Comparison of ENCODE assay signal across 8 cellular contexts in the genomic region with DNA sequence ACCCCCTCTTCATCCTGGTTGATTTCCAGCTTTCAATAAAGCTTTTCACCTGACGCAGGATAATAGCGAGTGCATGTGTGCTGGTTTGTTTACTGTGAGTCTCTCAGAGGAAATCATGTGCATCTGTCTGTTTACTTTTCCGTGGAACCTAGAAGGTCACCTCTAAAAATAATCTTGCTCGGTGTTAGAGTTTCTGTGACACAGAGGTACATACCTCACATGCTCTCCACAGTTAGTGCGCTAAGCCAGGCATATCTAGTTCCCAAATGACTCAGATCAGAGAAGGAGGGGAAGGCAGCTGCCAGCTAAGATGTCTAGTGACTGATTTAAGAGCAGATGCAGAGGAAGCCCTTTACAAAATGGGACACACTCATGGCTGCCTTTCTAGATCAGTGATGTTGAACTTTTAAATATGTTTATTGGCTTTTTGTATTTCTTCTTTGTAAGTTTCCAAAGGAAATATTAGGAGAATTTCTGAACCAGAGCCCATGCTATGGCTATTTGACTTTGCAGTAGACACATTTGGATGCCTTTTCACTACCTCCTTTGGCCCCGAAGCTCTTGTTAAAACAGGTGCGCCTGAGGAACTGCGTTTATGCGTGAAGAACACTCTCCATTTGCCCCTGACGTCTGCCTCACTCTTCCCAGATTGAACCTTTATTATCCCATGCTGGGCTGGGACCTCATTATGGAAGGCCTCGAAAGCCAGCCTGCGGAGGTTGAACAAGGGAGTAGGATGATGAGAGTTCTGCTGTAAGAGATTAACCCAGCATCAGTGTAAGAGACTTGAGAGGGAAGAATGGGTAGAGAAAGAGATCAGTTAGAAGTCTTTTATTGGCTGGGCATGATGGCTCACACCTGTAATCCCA.
DNase-seq lines count a peak whose midpoint lies in the region; ATAC-seq and TF ChIP-seq lines count a peak whose summit lies in the region.

No MANE protein-coding gene starts in this region.

- no peaks in the 10 kb centered on the region for H3F3A ChIP-seq in SK-N-SH (replicated peaks; ENCODE audit: insufficient read depth)

- no peaks in the 10 kb centered on the region for H3K9me3 Mint-ChIP-seq in activated T-helper 1 cell treated with anti-CD3 and anti-CD28 coated beads, Interleukin-12 subunit alpha, Interleukin-12 subunit beta, Interleukin-2, Interleukin-4 antibody, amounts not matched to agents 30 ng/mL and 10 ng/mL and 1 ng/mL, durations not matched to agents 14 hours and 24 hours and 36 hours

- no peak overlapping the region for H3K27ac Mint-ChIP-seq in activated T-helper 1 cell treated with anti-CD3 and anti-CD28 coated beads, Interleukin-12 subunit alpha, Interleukin-12 subunit beta, Interleukin-2, Interleukin-4 antibody, amounts not matched to agents 30 ng/mL and 10 ng/mL and 1 ng/mL, durations not matched to agents 14 hours and 24 hours and 36 hours

- 58% methylated on average over 12 of the region's 12 CpGs for WGBS in SK-N-SH (ENCODE audit: low lambda C conversion rate)

- POLR2A ChIA-PET in HEK293 (lab: Yijun Ruan, JAX): no interaction called here
- POLR2A ChIA-PET in SK-N-SH (lab: Yijun Ruan, JAX): no interaction called here

- no peaks in the 10 kb centered on the region for H3K36me3 Mint-ChIP-seq in activated T-helper 1 cell treated with anti-CD3 and anti-CD28 coated beads, Interleukin-12 subunit alpha, Interleukin-12 subunit beta, Interleukin-2, Interleukin-4 antibody, amounts not matched to agents 30 ng/mL and 10 ng/mL and 1 ng/mL, durations not matched to agents 14 hours and 24 hours and 36 hours (ENCODE audit: low read depth)

- H2AFZ ChIP-seq in SK-N-SH (ENCODE audit: low read depth): no peak overlapping the region

- H3K4me1 ChIP-seq in HEK293 (ENCODE audit: control insufficient read depth, insufficient read depth, low read length) (no peaks in the 10 kb centered on the region), SK-N-SH (ENCODE audit: control insufficient read depth in 1 of 2, insufficient read depth in 2 of 2, low read depth in 1 of 2, low read length in 1 of 2) (no peaks in the 10 kb centered on the region)
- H3K4me1 ChIP-seq in effector memory CD4-positive, alpha-beta T cell (ENCODE audit: control insufficient read depth, insufficient read depth, low read length, poor library complexity, severe bottlenecking): no peaks in the 10 kb centered on the region

- peaks cover 3% of the 10 kb centered on the region for H3K27me3 Mint-ChIP-seq in activated T-helper 1 cell treated with anti-CD3 and anti-CD28 coated beads, Interleukin-12 subunit alpha, Interleukin-12 subunit beta, Interleukin-2, Interleukin-4 antibody, amounts not matched to agents 30 ng/mL and 10 ng/mL and 1 ng/mL, durations not matched to agents 14 hours and 24 hours and 36 hours (ENCODE audit: insufficient read depth)

- H3K9me2 ChIP-seq in SK-N-SH: no peaks in the 10 kb centered on the region

- peaks cover 8% of the 10 kb centered on the region for H3K4me1 Mint-ChIP-seq in activated T-helper 1 cell treated with anti-CD3 and anti-CD28 coated beads, Interleukin-12 subunit alpha, Interleukin-12 subunit beta, Interleukin-2, Interleukin-4 antibody, amounts not matched to agents 30 ng/mL and 10 ng/mL and 1 ng/mL, durations not matched to agents 14 hours and 24 hours and 36 hours (ENCODE audit: low read depth)

- H3K4me3 Mint-ChIP-seq in activated T-helper 1 cell treated with anti-CD3 and anti-CD28 coated beads, Interleukin-12 subunit alpha, Interleukin-12 subunit beta, Interleukin-2, Interleukin-4 antibody, amounts not matched to agents 30 ng/mL and 10 ng/mL and 1 ng/mL, durations not matched to agents 14 hours and 24 hours and 36 hours: no peak overlapping the region

- CTCF ChIA-PET in HEK293 (lab: Yijun Ruan, JAX): interaction anchor here (0.5 to 1.0 kb wide), 3 partner anchors 8 to 302 kb away, joined by 3 to 5 read pairs (median 4); no protein-coding TSS in a partner anchor
- CTCF ChIA-PET in SK-N-SH (lab: Yijun Ruan, JAX): no interaction called here

- no peaks in the 10 kb centered on the region for H3K36me3 ChIP-seq in HEK293 (ENCODE audit: control insufficient read depth in 2 of 2, insufficient read depth in 1 of 2, low read length in 2 of 2)
- no peaks in the 10 kb centered on the region for H3K36me3 ChIP-seq in SK-N-SH (replicated peaks in 1 of 2; ENCODE audit: control insufficient read depth in 1 of 2, insufficient read depth in 2 of 2, low read length in 1 of 2)
- H3K36me3 ChIP-seq in effector memory CD4-positive, alpha-beta T cell (ENCODE audit: control insufficient read depth, insufficient read depth, low read length): no peaks in the 10 kb centered on the region

- no peak for TF ChIP-seq CTCF in HEK293 (tag by site-specific recombination; IDR thresholded peaks at IDR 0.05)
- TF ChIP-seq CTCF in SK-N-SH (IDR thresholded peaks at IDR 0.05): no peak

- H3K9me3 ChIP-seq in HEK293 (ENCODE audit: control insufficient read depth, insufficient read depth, low read depth, low read length): no peaks in the 10 kb centered on the region
- H3K9me3 ChIP-seq in SK-N-SH: no peaks in the 10 kb centered on the region
- H3K9me3 ChIP-seq in effector memory CD4-positive, alpha-beta T cell (ENCODE audit: control insufficient read depth, low read length): no peaks in the 10 kb centered on the region

- no peak for TF ChIP-seq RAD21 in SK-N-SH (IDR thresholded peaks at IDR 0.05; ENCODE audit: low read length)

- TF ChIP-seq EP300 in SK-N-SH (IDR thresholded peaks at IDR 0.05; ENCODE audit: borderline replicate concordance in 1 of 2, low read depth in 1 of 2, low read length in 1 of 2): no peak

- ATAC-seq in GM18861 (IDR thresholded peaks at IDR 0.05; ENCODE audit: unreplicated experiment): peak; percentile 97
- peak; percentile 25 for ATAC-seq in left colon

- no peaks in the 10 kb centered on the region for H4K20me1 ChIP-seq in SK-N-SH (ENCODE audit: insufficient read depth)

- no peak overlapping the region for H3K4me2 ChIP-seq in SK-N-SH

- H3K27ac ChIP-seq in HEK293 (ENCODE audit: extremely low read depth, low read depth, low read length) (no peak overlapping the region), SK-N-SH (ENCODE audit: low read depth in 2 of 2, low read length in 1 of 2) (no peak overlapping the region)
- no peak overlapping the region for H3K27ac ChIP-seq in effector memory CD4-positive, alpha-beta T cell (ENCODE audit: insufficient read depth, low read length, poor library complexity, severe bottlenecking)

- H3K9ac ChIP-seq in SK-N-SH: no peak overlapping the region

- DNase-seq in M059J (ENCODE audit: low read depth) (peak; percentile 79), SK-N-SH (no peak), left colon (no peak)
- DNase-seq in activated T-helper 1 cell treated with anti-CD3 and anti-CD28 coated beads, Interleukin-12 subunit alpha, Interleukin-12 subunit beta, Interleukin-2, Interleukin-4 antibody, amounts not matched to agents 30 ng/mL and 10 ng/mL and 1 ng/mL, durations not matched to agents 14 hours and 24 hours and 36 hours (ENCODE audit: low spot score): no peak
- DNase-seq in effector memory CD4-positive, alpha-beta T cell: no peak
- no peak for DNase-seq in stimulated activated CD4-positive, alpha-beta T cell treated with anti-CD3 and anti-CD28 coated beads, Interleukin-12 subunit alpha, Interleukin-12 subunit beta, amount 100 ng/mL, for 4 hours

- no peaks in the 10 kb centered on the region for H3K27me3 ChIP-seq in SK-N-SH (ENCODE audit: insufficient read depth)
- no peaks in the 10 kb centered on the region for H3K27me3 ChIP-seq in effector memory CD4-positive, alpha-beta T cell (replicated peaks; ENCODE audit: control insufficient read depth, insufficient read depth, low read length, poor library complexity, severe bottlenecking)

- intact Hi-C loops in left colon (cut with DNase I, micrococcal nuclease): no loop called here
- intact Hi-C loops in activated T-helper 1 cell treated with anti-CD3 and anti-CD28 coated beads, Interleukin-12 subunit alpha, Interleukin-12 subunit beta, Interleukin-2, Interleukin-4 antibody, amounts not matched to agents 30 ng/mL and 10 ng/mL and 1 ng/mL, durations not matched to agents 14 hours and 24 hours and 36 hours (cut with micrococcal nuclease): no loop called here

- no peak overlapping the region for H3K4me3 ChIP-seq in HEK293 (ENCODE audit: low read depth, low read length)
- no peak overlapping the region for H3K4me3 ChIP-seq in SK-N-SH (ENCODE audit: low read depth in 2 of 2, low read length in 1 of 2)
- no peak overlapping the region for H3K4me3 ChIP-seq in effector memory CD4-positive, alpha-beta T cell (ENCODE audit: insufficient read depth, low read depth, low read length, poor library complexity, severe bottlenecking)

- no peaks in the 10 kb centered on the region for H3K79me2 ChIP-seq in SK-N-SH (ENCODE audit: insufficient read depth)

TF ChIP-seq in HEK293, 187 proteins besides CTCF, POLR2A, EP300 and RAD21 (continues in another document):
- peak; percentile 50; the same call in 1 of the 2 replicates for TF ChIP-seq ZNF366 (tag by site-specific recombination; conservative IDR thresholded peaks at IDR 0.05)
- TF ChIP-seq ZNF302 (tag by site-specific recombination; IDR thresholded peaks at IDR 0.05; ENCODE audit: low read depth): no peak
- TF ChIP-seq ZNF488 (tag by site-specific recombination; IDR thresholded peaks at IDR 0.05): no peak
- no peak for TF ChIP-seq MEIS1 (CRISPR knock-in tag; IDR thresholded peaks at IDR 0.05; ENCODE audit: borderline replicate concordance)

TF ChIP-seq in SK-N-SH, 30 proteins besides CTCF, POLR2A, EP300 and RAD21 (continues in another document):
- TF ChIP-seq, protein P1, sequence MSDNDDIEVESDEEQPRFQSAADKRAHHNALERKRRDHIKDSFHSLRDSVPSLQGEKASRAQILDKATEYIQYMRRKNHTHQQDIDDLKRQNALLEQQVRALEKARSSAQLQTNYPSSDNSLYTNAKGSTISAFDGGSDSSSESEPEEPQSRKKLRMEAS (IDR thresholded peaks at IDR 0.05; ENCODE audit: low read depth): peak; percentile 23; the same call in 1 of the 2 replicates
- TF ChIP-seq FOXM1 (IDR thresholded peaks at IDR 0.05; ENCODE audit: low read depth) (no peak), JUND (IDR thresholded peaks at IDR 0.05) (peak; percentile 39; the same call in 1 of the 2 replicates), RFX5 (IDR thresholded peaks at IDR 0.05; ENCODE audit: low read length) (no peak), FOSL2 (IDR thresholded peaks at IDR 0.05; ENCODE audit: borderline replicate concordance, low read depth) (peak; percentile 62; the same call in 1 of the 2 replicates)
